1 cellular context compared by ENCODE assay signal in genomic region chr12:53343449-53343848, GRCh38.
TF ChIP-seq lines count a peak whose summit lies in the region.

No MANE protein-coding gene starts in this region.

TF ChIP-seq in HepG2, 621 proteins besides CTCF, POLR2A, EP300 and RAD21:
- TF ChIP-seq, protein P1, sequence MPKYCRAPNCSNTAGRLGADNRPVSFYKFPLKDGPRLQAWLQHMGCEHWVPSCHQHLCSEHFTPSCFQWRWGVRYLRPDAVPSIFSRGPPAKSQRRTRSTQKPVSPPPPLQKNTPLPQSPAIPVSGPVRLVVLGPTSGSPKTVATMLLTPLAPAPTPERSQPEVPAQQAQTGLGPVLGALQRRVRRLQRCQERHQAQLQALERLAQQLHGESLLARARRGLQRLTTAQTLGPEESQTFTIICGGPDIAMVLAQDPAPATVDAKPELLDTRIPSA (CRISPR knock-in tag; IDR thresholded peaks at IDR 0.05; ENCODE audit: borderline replicate concordance): no peak
- TF ChIP-seq, protein P2, sequence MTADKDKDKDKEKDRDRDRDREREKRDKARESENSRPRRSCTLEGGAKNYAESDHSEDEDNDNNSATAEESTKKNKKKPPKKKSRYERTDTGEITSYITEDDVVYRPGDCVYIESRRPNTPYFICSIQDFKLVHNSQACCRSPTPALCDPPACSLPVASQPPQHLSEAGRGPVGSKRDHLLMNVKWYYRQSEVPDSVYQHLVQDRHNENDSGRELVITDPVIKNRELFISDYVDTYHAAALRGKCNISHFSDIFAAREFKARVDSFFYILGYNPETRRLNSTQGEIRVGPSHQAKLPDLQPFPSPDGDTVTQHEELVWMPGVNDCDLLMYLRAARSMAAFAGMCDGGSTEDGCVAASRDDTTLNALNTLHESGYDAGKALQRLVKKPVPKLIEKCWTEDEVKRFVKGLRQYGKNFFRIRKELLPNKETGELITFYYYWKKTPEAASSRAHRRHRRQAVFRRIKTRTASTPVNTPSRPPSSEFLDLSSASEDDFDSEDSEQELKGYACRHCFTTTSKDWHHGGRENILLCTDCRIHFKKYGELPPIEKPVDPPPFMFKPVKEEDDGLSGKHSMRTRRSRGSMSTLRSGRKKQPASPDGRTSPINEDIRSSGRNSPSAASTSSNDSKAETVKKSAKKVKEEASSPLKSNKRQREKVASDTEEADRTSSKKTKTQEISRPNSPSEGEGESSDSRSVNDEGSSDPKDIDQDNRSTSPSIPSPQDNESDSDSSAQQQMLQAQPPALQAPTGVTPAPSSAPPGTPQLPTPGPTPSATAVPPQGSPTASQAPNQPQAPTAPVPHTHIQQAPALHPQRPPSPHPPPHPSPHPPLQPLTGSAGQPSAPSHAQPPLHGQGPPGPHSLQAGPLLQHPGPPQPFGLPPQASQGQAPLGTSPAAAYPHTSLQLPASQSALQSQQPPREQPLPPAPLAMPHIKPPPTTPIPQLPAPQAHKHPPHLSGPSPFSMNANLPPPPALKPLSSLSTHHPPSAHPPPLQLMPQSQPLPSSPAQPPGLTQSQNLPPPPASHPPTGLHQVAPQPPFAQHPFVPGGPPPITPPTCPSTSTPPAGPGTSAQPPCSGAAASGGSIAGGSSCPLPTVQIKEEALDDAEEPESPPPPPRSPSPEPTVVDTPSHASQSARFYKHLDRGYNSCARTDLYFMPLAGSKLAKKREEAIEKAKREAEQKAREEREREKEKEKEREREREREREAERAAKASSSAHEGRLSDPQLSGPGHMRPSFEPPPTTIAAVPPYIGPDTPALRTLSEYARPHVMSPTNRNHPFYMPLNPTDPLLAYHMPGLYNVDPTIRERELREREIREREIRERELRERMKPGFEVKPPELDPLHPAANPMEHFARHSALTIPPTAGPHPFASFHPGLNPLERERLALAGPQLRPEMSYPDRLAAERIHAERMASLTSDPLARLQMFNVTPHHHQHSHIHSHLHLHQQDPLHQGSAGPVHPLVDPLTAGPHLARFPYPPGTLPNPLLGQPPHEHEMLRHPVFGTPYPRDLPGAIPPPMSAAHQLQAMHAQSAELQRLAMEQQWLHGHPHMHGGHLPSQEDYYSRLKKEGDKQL (CRISPR knock-in tag; IDR thresholded peaks at IDR 0.05; ENCODE audit: low read depth): no peak
- TF ChIP-seq REL (CRISPR knock-in tag; conservative IDR thresholded peaks at IDR 0.05) (no peak), YY1 (IDR thresholded peaks at IDR 0.05; ENCODE audit: insufficient read depth, insufficient replicate concordance, low read depth, low read length) (no peak), IKZF5 (CRISPR knock-in tag; IDR thresholded peaks at IDR 0.05) (no peak), ZNF619 (CRISPR knock-in tag; IDR thresholded peaks at IDR 0.05) (no peak)
- TF ChIP-seq, protein P3, sequence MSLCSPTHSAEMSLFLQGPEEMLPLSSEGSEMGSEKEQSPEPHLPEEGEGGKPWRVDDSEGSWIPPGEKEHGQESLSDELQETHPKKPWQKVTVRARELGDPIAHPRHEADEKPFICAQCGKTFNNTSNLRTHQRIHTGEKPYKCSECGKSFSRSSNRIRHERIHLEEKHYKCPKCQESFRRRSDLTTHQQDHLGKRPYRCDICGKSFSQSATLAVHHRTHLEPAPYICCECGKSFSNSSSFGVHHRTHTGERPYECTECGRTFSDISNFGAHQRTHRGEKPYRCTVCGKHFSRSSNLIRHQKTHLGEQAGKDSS (CRISPR knock-in tag; IDR thresholded peaks at IDR 0.05; ENCODE audit: borderline replicate concordance, low read depth): no peak
- TF ChIP-seq, protein P4, sequence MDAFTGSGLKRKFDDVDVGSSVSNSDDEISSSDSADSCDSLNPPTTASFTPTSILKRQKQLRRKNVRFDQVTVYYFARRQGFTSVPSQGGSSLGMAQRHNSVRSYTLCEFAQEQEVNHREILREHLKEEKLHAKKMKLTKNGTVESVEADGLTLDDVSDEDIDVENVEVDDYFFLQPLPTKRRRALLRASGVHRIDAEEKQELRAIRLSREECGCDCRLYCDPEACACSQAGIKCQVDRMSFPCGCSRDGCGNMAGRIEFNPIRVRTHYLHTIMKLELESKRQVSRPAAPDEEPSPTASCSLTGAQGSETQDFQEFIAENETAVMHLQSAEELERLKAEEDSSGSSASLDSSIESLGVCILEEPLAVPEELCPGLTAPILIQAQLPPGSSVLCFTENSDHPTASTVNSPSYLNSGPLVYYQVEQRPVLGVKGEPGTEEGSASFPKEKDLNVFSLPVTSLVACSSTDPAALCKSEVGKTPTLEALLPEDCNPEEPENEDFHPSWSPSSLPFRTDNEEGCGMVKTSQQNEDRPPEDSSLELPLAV (CRISPR knock-in tag; conservative IDR thresholded peaks at IDR 0.05; ENCODE audit: low read depth): no peak
